8 cellular contexts compared by ENCODE assay signal in genomic region chr1:6033986-6034749, GRCh38. TPM values are rescaled to one million over a fixed set of nuclear protein-coding genes. Genes with fewer than 3 reads are reported as not detected.
DNase-seq lines count a peak whose midpoint lies in the region; ATAC-seq, FAIRE-seq and TF ChIP-seq lines count a peak whose summit lies in the region.

No MANE protein-coding gene starts in this region.

- H3K4me3 ChIP-seq in keratinocyte (ENCODE audit: control insufficient read depth in 2 of 3, extremely low read depth in 1 of 3, insufficient read depth in 2 of 3, low read depth in 1 of 3, low read length in 3 of 3): no peak overlapping the region

- H3K4me2 ChIP-seq in keratinocyte (ENCODE audit: control insufficient read depth, extremely low read depth, insufficient read depth, low read depth, low read length): no peak overlapping the region

- H3K36me3 ChIP-seq in keratinocyte (ENCODE audit: control insufficient read depth in 2 of 2, extremely low read depth in 1 of 2, insufficient read depth in 2 of 2, low read length in 2 of 2): no peaks in the 10 kb centered on the region

- no peak overlapping the region for H3K9ac ChIP-seq in keratinocyte (ENCODE audit: control insufficient read depth, extremely low read depth, insufficient read depth, low read length)

- no peak for TF ChIP-seq POLR2A in GM12891 (IDR thresholded peaks at IDR 0.05; ENCODE audit: low read depth, low read length)

- dilution Hi-C loops in keratinocyte (cut with MboI; ENCODE audit: extremely low pct_ligation_motif_present, low sequenced_read_pairs): no loop called here

- peaks cover 13% of the 10 kb centered on the region for H3K4me1 Mint-ChIP-seq in MCF 10A (ENCODE audit: insufficient read depth, unreplicated experiment)
- H3K4me1 Mint-ChIP-seq in stimulated activated effector memory CD8-positive, alpha-beta T cell treated with anti-CD3 and anti-CD28 coated beads, Interleukin-12 subunit alpha, Interleukin-12 subunit beta, amount 100 ng/mL, for 72 hours: peaks cover 83% of the 10 kb centered on the region

- no peaks in the 10 kb centered on the region for H3K79me2 ChIP-seq in keratinocyte (ENCODE audit: control insufficient read depth, insufficient read depth, low read length)

- FAIRE-seq in GM12891 (lab: Jason Lieb, UNC) (no peak), keratinocyte (lab: Jason Lieb, UNC) (no peak)

- POLR2A ChIA-PET in MCF 10A (lab: Yijun Ruan, JAX): interaction anchor here (1.2 kb wide), 1 partner anchor 8 kb away, joined by 6 read pairs; no protein-coding TSS in a partner anchor

- H3K27ac ChIP-seq in 22Rv1 (peak overlapping the region; percentile 18; the same call in 1 of the 2 replicates), keratinocyte (ENCODE audit: control insufficient read depth, insufficient read depth, low read length) (no peak overlapping the region)

- no peak overlapping the region for H2AFZ ChIP-seq in keratinocyte (ENCODE audit: control insufficient read depth, low read length)

- H3K4me3 Mint-ChIP-seq in MCF 10A (ENCODE audit: unreplicated experiment): no peak overlapping the region
- H3K4me3 Mint-ChIP-seq in stimulated activated effector memory CD8-positive, alpha-beta T cell treated with anti-CD3 and anti-CD28 coated beads, Interleukin-12 subunit alpha, Interleukin-12 subunit beta, amount 100 ng/mL, for 72 hours: peak overlapping the region; percentile 9

- CTCF ChIA-PET in MCF 10A (lab: Yijun Ruan, JAX): interaction anchor here (0.7 to 1.9 kb wide), 4 partner anchors 9 to 49 kb away, joined by 3 to 7 read pairs (median 4); no protein-coding TSS in a partner anchor

- peaks cover 5% of the 10 kb centered on the region for H3K27me3 ChIP-seq in keratinocyte (ENCODE audit: control insufficient read depth, extremely low read depth, insufficient read depth, low read length)

- H3K9me3 Mint-ChIP-seq in MCF 10A (ENCODE audit: unreplicated experiment): no peaks in the 10 kb centered on the region
- H3K9me3 Mint-ChIP-seq in stimulated activated effector memory CD8-positive, alpha-beta T cell treated with anti-CD3 and anti-CD28 coated beads, Interleukin-12 subunit alpha, Interleukin-12 subunit beta, amount 100 ng/mL, for 72 hours: no peaks in the 10 kb centered on the region

- DNase-seq in GM12891 (ENCODE audit: insufficient read length, low spot score) (peak; percentile 60), SHP77 (lab: John Stamatoyannopoulos, UW) (peak; percentile 45 to 55), MCF 10A (ENCODE audit: unreplicated experiment) (peak; percentile 27), keratinocyte (ENCODE audit: low read depth, low spot score) (no peak), SKM-1 treated with dmso at 0.1 percent for 144 hours (lab: John Stamatoyannopoulos, UW; ENCODE audit: unreplicated experiment) (no peak)
- DNase-seq in stimulated activated effector memory CD8-positive, alpha-beta T cell treated with anti-CD3 and anti-CD28 coated beads, Interleukin-12 subunit alpha, Interleukin-12 subunit beta, amount 100 ng/mL, for 72 hours (ENCODE audit: low spot score in 2 of 2): peak in 1 of 2 donors; percentile 64

- intact Hi-C loops in MCF 10A (cut with micrococcal nuclease): no loop called here

- no TSS peak for BruUV-seq in MCF 10A (replicated peaks; lab: Mats Ljungman, UMichigan)

- H3K9me3 ChIP-seq in keratinocyte (ENCODE audit: control insufficient read depth, low read depth, low read length): no peaks in the 10 kb centered on the region

- H3K27me3 Mint-ChIP-seq in MCF 10A (ENCODE audit: insufficient read depth, unreplicated experiment): no peaks in the 10 kb centered on the region

- no peak for ATAC-seq in stimulated activated effector memory CD8-positive, alpha-beta T cell treated with anti-CD3 and anti-CD28 coated beads, Interleukin-12 subunit alpha, Interleukin-12 subunit beta, amount 100 ng/mL, for 72 hours
- ATAC-seq in HG03439 (IDR thresholded peaks at IDR 0.05; ENCODE audit: unreplicated experiment): no peak

- TF ChIP-seq CTCF in 22Rv1 (IDR thresholded peaks at IDR 0.05) (peak; percentile 91), MCF 10A (IDR thresholded peaks at IDR 0.05; ENCODE audit: unreplicated experiment) (peak; percentile 62), keratinocyte (optimal IDR thresholded peaks at IDR 0.05 in 1 of 3, IDR thresholded peaks at IDR 0.05 in 1 of 3, conservative IDR thresholded peaks at IDR 0.05 in 1 of 3; ENCODE audit: extremely low read depth in 1 of 3, insufficient read depth in 2 of 3, low read length in 3 of 3) (peak; percentile 64 to 85 (median 73))

- H3K36me3 Mint-ChIP-seq in MCF 10A (ENCODE audit: insufficient read depth, unreplicated experiment): peaks cover 11% of the 10 kb centered on the region
- peaks cover 100% of the 10 kb centered on the region for H3K36me3 Mint-ChIP-seq in stimulated activated effector memory CD8-positive, alpha-beta T cell treated with anti-CD3 and anti-CD28 coated beads, Interleukin-12 subunit alpha, Interleukin-12 subunit beta, amount 100 ng/mL, for 72 hours

- H3K9me1 ChIP-seq in keratinocyte (ENCODE audit: control insufficient read depth, extremely low read depth, insufficient read depth, low read length): no peaks in the 10 kb centered on the region

- H3K27ac Mint-ChIP-seq in MCF 10A (ENCODE audit: low read depth, unreplicated experiment): no peak overlapping the region
- peak overlapping the region; percentile 85 for H3K27ac Mint-ChIP-seq in stimulated activated effector memory CD8-positive, alpha-beta T cell treated with anti-CD3 and anti-CD28 coated beads, Interleukin-12 subunit alpha, Interleukin-12 subunit beta, amount 100 ng/mL, for 72 hours

- H3K4me1 ChIP-seq in keratinocyte (ENCODE audit: control insufficient read depth, extremely low read depth, insufficient read depth, low read length): no peaks in the 10 kb centered on the region

- peaks cover 7% of the 10 kb centered on the region for H4K20me1 ChIP-seq in keratinocyte (ENCODE audit: control insufficient read depth, extremely low read depth, insufficient read depth, low read length)

TF ChIP-seq in GM12891, 5 proteins besides CTCF, POLR2A, EP300 and RAD21:
- no peak for TF ChIP-seq SPI1 (IDR thresholded peaks at IDR 0.05; ENCODE audit: low read depth, low read length)

RNA-seq across cellular contexts. Expression of gene KCNAB2, which starts 11.5 kb away (rescaled TPM):
- polyA plus RNA-seq in GM12891 (2012; ENCODE audit: low read depth, missing spikeins): 47.5 TPM
- total RNA-seq in MCF 10A (2022): 11.8 and 13.3 TPM in 2 replicates
- 1.3 to 2.5 TPM (median 1.8 TPM) in 3 replicates for polyA plus RNA-seq in keratinocyte
- polyA plus RNA-seq in keratinocyte (2011; ENCODE audit: low read depth): 4.3 TPM
- polyA plus RNA-seq in keratinocyte (2011; cell fraction: cytosol; rRNA removed): 1.4 and 2.5 TPM in 2 replicates
- polyA plus RNA-seq in keratinocyte (2011; cell fraction: nucleus; rRNA removed): 3.4 and 4.7 TPM in 2 replicates
- 2.0 and 2.3 TPM in 2 replicates for polyA plus RNA-seq in keratinocyte (2012; ENCODE audit: low replicate concordance)
- 1.1 to 5.6 TPM (median 3.0 TPM) in 3 replicates for polyA minus RNA-seq in keratinocyte
- 5.9 TPM for polyA minus RNA-seq in keratinocyte (2011; cell fraction: cytosol; rRNA and poly(A)+ RNA removed)
- polyA minus RNA-seq in keratinocyte (2011; cell fraction: nucleus; rRNA and poly(A)+ RNA removed): 1.8 and 4.5 TPM in 2 replicates

RNA-seq across cellular contexts. Expression of gene NPHP4, which starts 41.9 kb away (rescaled TPM):
- 4.0 TPM for polyA plus RNA-seq in GM12891 (2012; ENCODE audit: low read depth, missing spikeins)
- total RNA-seq in MCF 10A (2022): 14.4 and 15.0 TPM in 2 replicates
- 3.6 to 5.1 TPM (median 3.7 TPM) in 3 replicates for polyA plus RNA-seq in keratinocyte
- polyA plus RNA-seq in keratinocyte (2011; ENCODE audit: low read depth): 2.3 TPM
- polyA plus RNA-seq in keratinocyte (2011; cell fraction: cytosol; rRNA removed): 2.5 and 4.5 TPM in 2 replicates
- polyA plus RNA-seq in keratinocyte (2011; cell fraction: nucleus; rRNA removed): 17.6 and 24.5 TPM in 2 replicates
- 4.2 and 6.9 TPM in 2 replicates for polyA plus RNA-seq in keratinocyte (2012; ENCODE audit: low replicate concordance)
- polyA minus RNA-seq in keratinocyte: 8.9 to 11.9 TPM (median 9.2 TPM) in 3 replicates
- polyA minus RNA-seq in keratinocyte (2011; cell fraction: cytosol; rRNA and poly(A)+ RNA removed): 7.3 TPM
- polyA minus RNA-seq in keratinocyte (2011; cell fraction: nucleus; rRNA and poly(A)+ RNA removed): 14.9 and 21.6 TPM in 2 replicates

Comparison
In these comparisons a context has a peak if more than half of its experiments do, and no peak if none do; other contexts are left out.
1. DNase-seq: peak in GM12891 (single experiment), SHP77 (2 of 2) and MCF 10A (single experiment); none in keratinocyte (single experiment) and SKM-1 treated with dmso at 0.1 percent for 144 hours (single experiment).
2. Peak in every context shown above with its lines, with median percentiles within 50 percentile points of each other: CTCF ChIP-seq.